In the genomic region with DNA sequence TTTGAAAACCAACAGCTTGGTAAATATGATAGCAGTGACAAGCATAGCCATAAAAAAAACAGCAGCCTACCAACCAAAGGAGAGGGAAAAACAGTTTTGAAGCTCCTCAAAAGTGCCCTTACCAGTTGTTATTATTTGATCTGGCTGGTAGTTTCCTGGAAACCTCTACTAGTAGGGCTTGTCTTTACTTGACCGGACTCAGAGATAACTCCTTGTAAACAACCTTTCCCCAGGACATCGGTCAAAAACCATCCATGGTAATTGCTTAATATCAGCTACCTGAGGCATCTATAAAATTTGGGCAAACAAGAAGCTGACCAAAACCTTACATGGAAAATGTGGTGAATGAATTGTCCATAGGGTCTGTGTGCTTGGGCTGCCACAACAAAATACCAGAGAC, we compare ENCODE assay signal across 17 cellular contexts.
DNase-seq lines count a peak whose midpoint lies in the region; ATAC-seq and TF ChIP-seq lines count a peak whose summit lies in the region.
"Had no signal": no experiment of that assay in that cellular context is flagged by ENCODE, and none has a peak within 500 bp of the region (broad histone marks: within the 10 kb centered on the region; RNA-seq: fewer than 3 reads in every experiment).

No MANE protein-coding gene starts in this region.

- DNase-seq in mammary epithelial cell (peak; percentile 44), MCF 10A (ENCODE audit: unreplicated experiment) (no peak), NCI-H748 (lab: John Stamatoyannopoulos, UW; ENCODE audit: unreplicated experiment) (peak; percentile 61), epithelial cell of esophagus (ENCODE audit: low read depth) (peak; percentile 37), right lobe of liver (no peak), DMS 273 (lab: John Stamatoyannopoulos, UW; ENCODE audit: unreplicated experiment) (no peak), lower leg skin (ENCODE audit: low spot score in 2 of 2) (no peak)
- DNase-seq: BE2C; C1 segment of cervical spinal cord; CD4-positive, CD25-positive, alpha-beta regulatory T cell; CD8-positive, alpha-beta memory T cell; COR-L47; DMS53; DND-41; EL; H9 had no signal

- H3K27ac ChIP-seq in mammary epithelial cell (ENCODE audit: insufficient read depth, low read depth, low read length) (peak overlapping the region; percentile 72), right lobe of liver (peak overlapping the region in 1 of 3 donors; percentile 52)

- POLR2A ChIA-PET in MCF 10A (lab: Yijun Ruan, JAX): interaction anchor here (1.5 kb wide), 1 partner anchor 63 kb away, joined by 3 read pairs; no protein-coding TSS in a partner anchor

- no peaks in the 10 kb centered on the region for H3K9me3 Mint-ChIP-seq in MCF 10A (ENCODE audit: unreplicated experiment)
- H3K9me3 Mint-ChIP-seq: CD8-positive, alpha-beta memory T cell had no signal

- in situ Hi-C loops in mammary epithelial cell (cut with MboI; ENCODE audit: low sequenced_read_pairs in 2 of 2): loop anchor here in 1 of 2 donors (10.0 kb wide), 2 partner anchors 264 to 364 kb away; no protein-coding TSS in a partner anchor

- peak; percentile 22 to 57 (median 30) for ATAC-seq in right lobe of liver
- ATAC-seq: GM12878 had no signal

- TF ChIP-seq POLR2A in right lobe of liver (IDR thresholded peaks at IDR 0.05) (no peak), lower leg skin (IDR thresholded peaks at IDR 0.05) (no peak)

- H3K27me3 ChIP-seq in mammary epithelial cell (ENCODE audit: insufficient read depth, low read length): no peaks in the 10 kb centered on the region
- no peaks in the 10 kb centered on the region for H3K27me3 ChIP-seq in right lobe of liver
- H3K27me3 ChIP-seq: BE2C had no signal

- WGBS in mammary epithelial cell (ENCODE audit: low coverage, missing lambda C conversion rate): 19% methylated on average over 2 of the region's 2 CpGs
- WGBS in right lobe of liver (ENCODE audit: insufficient coverage, low coverage, low lambda C conversion rate, missing lambda C conversion rate): 29% methylated on average over 2 of the region's 2 CpGs
- WGBS in lower leg skin, 2 donors: 62 to 67% methylated on average over 2 of the region's 2 CpGs

- H3K79me2 ChIP-seq in mammary epithelial cell (ENCODE audit: insufficient read depth, low read length): no peaks in the 10 kb centered on the region

- H3K27me3 Mint-ChIP-seq in MCF 10A (ENCODE audit: insufficient read depth, unreplicated experiment): no peaks in the 10 kb centered on the region
- H3K27me3 Mint-ChIP-seq: CD4-positive, CD25-positive, alpha-beta regulatory T cell had no signal

- BruUV-seq in mammary epithelial cell (replicated peaks; lab: Mats Ljungman, UMichigan) (no TSS peak), MCF 10A (replicated peaks; lab: Mats Ljungman, UMichigan) (no TSS peak)

- H3K36me3 ChIP-seq in mammary epithelial cell (ENCODE audit: insufficient read depth, low read length) (no peaks in the 10 kb centered on the region), right lobe of liver (no peaks in the 10 kb centered on the region)
- H3K36me3 ChIP-seq: BE2C had no signal

- no peak overlapping the region for H3K4me3 Mint-ChIP-seq in MCF 10A (ENCODE audit: unreplicated experiment)
- H3K4me3 Mint-ChIP-seq: CD4-positive, CD25-positive, alpha-beta regulatory T cell; CD8-positive, alpha-beta memory T cell; H9 had no signal

- CTCF ChIA-PET in mammary epithelial cell (lab: Charles Lee; ENCODE audit: low non-redundant PET) (no interaction called here), MCF 10A (lab: Yijun Ruan, JAX) (interaction anchor here (0.6 to 1.3 kb wide), 4 partner anchors 50 to 366 kb away, joined by 3 to 4 read pairs (median 4); no protein-coding TSS in a partner anchor)

- H3K9me3 ChIP-seq in mammary epithelial cell (replicated peaks; ENCODE audit: insufficient read depth, low read length) (peaks cover 8% of the 10 kb centered on the region), right lobe of liver (no peaks in the 10 kb centered on the region)
- H3K9me3 ChIP-seq: BE2C had no signal

- peak overlapping the region; percentile 70 for H2AFZ ChIP-seq in mammary epithelial cell (ENCODE audit: low read depth, low read length)

- H3K9ac ChIP-seq in mammary epithelial cell (ENCODE audit: insufficient read depth, low read length): no peak overlapping the region

- H3K4me3 ChIP-seq in mammary epithelial cell (replicated peaks in 1 of 3; ENCODE audit: insufficient read depth in 1 of 3, low read depth in 2 of 3, low read length in 3 of 3) (no peak overlapping the region), epithelial cell of esophagus (ENCODE audit: low read length) (no peak overlapping the region), right lobe of liver (no peak overlapping the region), lower leg skin (ENCODE audit: low read depth, poor library complexity, severe bottlenecking) (no peak overlapping the region)
- H3K4me3 ChIP-seq: GM12878 had no signal

- H4K20me1 ChIP-seq in mammary epithelial cell (ENCODE audit: insufficient read depth, low read length): no peaks in the 10 kb centered on the region

- dilution Hi-C loops in mammary epithelial cell (cut with HindIII; ENCODE audit: low sequenced_read_pairs): no loop called here

- no peaks in the 10 kb centered on the region for H3K36me3 Mint-ChIP-seq in MCF 10A (ENCODE audit: insufficient read depth, unreplicated experiment)
- H3K36me3 Mint-ChIP-seq: CD4-positive, CD25-positive, alpha-beta regulatory T cell; CD8-positive, alpha-beta memory T cell had no signal

- no peak overlapping the region for H3K27ac Mint-ChIP-seq in MCF 10A (ENCODE audit: low read depth, unreplicated experiment)
- H3K27ac Mint-ChIP-seq: CD4-positive, CD25-positive, alpha-beta regulatory T cell; CD8-positive, alpha-beta memory T cell; H9 had no signal

- peak overlapping the region; percentile 62 for H3K4me2 ChIP-seq in mammary epithelial cell (ENCODE audit: insufficient read depth, low read depth, low read length)

- TF ChIP-seq CTCF in mammary epithelial cell (conservative IDR thresholded peaks at IDR 0.05 in 1 of 2, IDR thresholded peaks at IDR 0.05 in 1 of 2; ENCODE audit: extremely low read depth in 1 of 2, insufficient read depth in 1 of 2, low read depth in 1 of 2, low read length in 2 of 2) (no peak), MCF 10A (IDR thresholded peaks at IDR 0.05; ENCODE audit: unreplicated experiment) (no peak), epithelial cell of esophagus (IDR thresholded peaks at IDR 0.05; ENCODE audit: insufficient read depth, low read depth, low read length, missing control alignments) (no peak), right lobe of liver (IDR thresholded peaks at IDR 0.05) (no peak), lower leg skin (IDR thresholded peaks at IDR 0.05) (no peak)

- H3K4me1 Mint-ChIP-seq in MCF 10A (ENCODE audit: insufficient read depth, unreplicated experiment): peaks cover 22% of the 10 kb centered on the region

- intact Hi-C loops in mammary epithelial cell (cut with micrococcal nuclease) (no loop called here), MCF 10A (cut with micrococcal nuclease) (loop anchor here (2.0 kb wide), 1 partner anchor 42 kb away; no protein-coding TSS in a partner anchor), right lobe of liver (cut with DNase I) (loop anchor here in 1 of 2 donors (10.0 kb wide), 1 partner anchor 264 kb away; no protein-coding TSS in a partner anchor), lower leg skin (cut with DNase I; ENCODE audit: low total_unique reads) (no loop called here)

- H3K4me1 ChIP-seq in mammary epithelial cell (ENCODE audit: insufficient read depth, low read length) (peaks cover 37% of the 10 kb centered on the region), right lobe of liver (peaks cover 0 to 34% (median 14%) of the 10 kb centered on the region in 4 donors)

Comparison
In these comparisons a context has a peak if more than half of its experiments do, and no peak if none do; other contexts are left out.
1. DNase-seq: peak in mammary epithelial cell (single experiment), NCI-H748 (single experiment) and epithelial cell of esophagus (single experiment); none in MCF 10A (single experiment), right lobe of liver (0 of 3), DMS 273 (single experiment) and lower leg skin (0 of 2).